In the genomic region with DNA sequence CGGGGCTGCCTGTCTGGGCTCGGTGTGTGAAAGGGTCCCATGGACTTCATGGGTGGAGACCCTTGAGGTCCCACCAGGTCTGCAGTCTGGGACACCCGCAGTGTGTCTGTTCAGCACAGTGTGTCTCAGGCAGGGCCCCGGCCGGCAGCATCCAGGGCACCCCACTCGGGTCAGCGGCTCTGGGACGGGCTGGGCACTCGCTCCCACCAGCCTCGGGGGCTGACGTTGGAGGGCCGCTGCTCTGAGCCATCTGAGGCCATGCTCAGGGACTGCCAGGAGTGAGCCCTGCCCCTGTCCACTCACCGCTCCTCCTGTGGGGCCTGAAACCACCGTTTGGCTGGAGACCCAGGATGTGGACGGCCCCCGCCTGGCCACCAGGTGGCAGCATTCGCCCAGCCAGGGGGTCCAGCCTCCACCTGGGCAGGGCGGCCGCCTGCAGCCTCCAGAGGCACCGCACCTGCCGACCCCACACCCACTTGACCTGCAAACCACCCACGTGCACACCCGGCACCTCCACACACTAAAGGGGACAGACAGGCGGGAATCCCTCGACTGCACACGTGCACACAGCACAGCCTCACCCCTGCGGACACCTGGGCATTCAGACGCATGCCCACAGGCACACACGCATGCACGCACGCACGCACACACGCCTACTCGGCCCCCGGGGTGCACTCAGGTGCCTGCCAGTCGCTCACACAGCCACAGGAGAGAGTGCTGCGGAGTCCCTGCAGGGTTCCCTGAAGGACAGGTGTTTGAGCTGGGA, we compare ENCODE assay signal across 1 cellular context.
TF ChIP-seq lines count a peak whose summit lies in the region.

No MANE protein-coding gene starts in this region.

TF ChIP-seq in HepG2, 621 proteins besides CTCF, POLR2A, EP300 and RAD21 (continued from another document and continues in another):
- TF ChIP-seq, protein P1, sequence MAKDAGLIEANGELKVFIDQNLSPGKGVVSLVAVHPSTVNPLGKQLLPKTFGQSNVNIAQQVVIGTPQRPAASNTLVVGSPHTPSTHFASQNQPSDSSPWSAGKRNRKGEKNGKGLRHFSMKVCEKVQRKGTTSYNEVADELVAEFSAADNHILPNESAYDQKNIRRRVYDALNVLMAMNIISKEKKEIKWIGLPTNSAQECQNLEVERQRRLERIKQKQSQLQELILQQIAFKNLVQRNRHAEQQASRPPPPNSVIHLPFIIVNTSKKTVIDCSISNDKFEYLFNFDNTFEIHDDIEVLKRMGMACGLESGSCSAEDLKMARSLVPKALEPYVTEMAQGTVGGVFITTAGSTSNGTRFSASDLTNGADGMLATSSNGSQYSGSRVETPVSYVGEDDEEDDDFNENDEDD (CRISPR knock-in tag; IDR thresholded peaks at IDR 0.05; ENCODE audit: borderline replicate concordance) = no peak
- TF ChIP-seq ZNF615 (CRISPR knock-in tag; IDR thresholded peaks at IDR 0.05; ENCODE audit: borderline replicate concordance) (no peak), TOPORS (CRISPR knock-in tag; IDR thresholded peaks at IDR 0.05) (no peak), ZNF274 (CRISPR knock-in tag; IDR thresholded peaks at IDR 0.05) (peak; percentile 73), ZNF737 (CRISPR knock-in tag; IDR thresholded peaks at IDR 0.05; ENCODE audit: borderline replicate concordance) (no peak), ZMYM4 (CRISPR knock-in tag; IDR thresholded peaks at IDR 0.05) (no peak), ZNF432 (CRISPR knock-in tag; IDR thresholded peaks at IDR 0.05; ENCODE audit: borderline replicate concordance) (no peak), ZNF572 (CRISPR knock-in tag; IDR thresholded peaks at IDR 0.05) (peak; percentile 54; the same call in 1 of the 2 replicates), ZNF44 (CRISPR knock-in tag; IDR thresholded peaks at IDR 0.05) (0 out of 2 replicates have a peak, but pooled peaks have one; percentile 72), ETV5 (CRISPR knock-in tag; IDR thresholded peaks at IDR 0.05; ENCODE audit: borderline replicate concordance) (peak; percentile 61), ZFP62 (CRISPR knock-in tag; IDR thresholded peaks at IDR 0.05) (0 out of 2 replicates have a peak, but pooled peaks have one; percentile 47), ZNF282 (IDR thresholded peaks at IDR 0.05; ENCODE audit: partially characterized antibody) (no peak), MZF1 (CRISPR knock-in tag; IDR thresholded peaks at IDR 0.05; ENCODE audit: borderline replicate concordance) (no peak), ZNF230 (CRISPR knock-in tag; IDR thresholded peaks at IDR 0.05) (no peak), POLR2AphosphoS2 (IDR thresholded peaks at IDR 0.05; ENCODE audit: low read depth, low read length) (no peak), SUZ12 (IDR thresholded peaks at IDR 0.05; ENCODE audit: low read depth, low read length) (no peak), SIX4 (CRISPR knock-in tag; IDR thresholded peaks at IDR 0.05) (no peak), SAFB2 (CRISPR knock-in tag; IDR thresholded peaks at IDR 0.05; ENCODE audit: borderline replicate concordance, low read depth) (peak; percentile 87; the same call in 1 of the 2 replicates), ZNF224 (CRISPR knock-in tag; IDR thresholded peaks at IDR 0.05) (no peak), AGO1 (IDR thresholded peaks at IDR 0.05; ENCODE audit: low read depth, low read length, poor library complexity, severe bottlenecking) (peak; percentile 18), ADNP (CRISPR knock-in tag; IDR thresholded peaks at IDR 0.05) (no peak), TCF7 (IDR thresholded peaks at IDR 0.05; ENCODE audit: low read depth) (no peak), SAP130 (CRISPR knock-in tag; IDR thresholded peaks at IDR 0.05; ENCODE audit: low read depth) (peak; percentile 52; the same call in 1 of the 2 replicates), ZNF766 (CRISPR knock-in tag; IDR thresholded peaks at IDR 0.05; ENCODE audit: borderline replicate concordance) (no peak), TGIF2 (CRISPR knock-in tag; IDR thresholded peaks at IDR 0.05) (no peak; the same call in 1 of the 2 replicates), ZNF337 (CRISPR knock-in tag; IDR thresholded peaks at IDR 0.05; ENCODE audit: borderline replicate concordance, low read depth) (no peak), NONO (IDR thresholded peaks at IDR 0.05) (no peak), NONO (CRISPR knock-in tag; conservative IDR thresholded peaks at IDR 0.05) (peak; percentile 58), ZKSCAN8 (CRISPR knock-in tag; IDR thresholded peaks at IDR 0.05; ENCODE audit: borderline replicate concordance) (peak; percentile 29; the same call in 1 of the 2 replicates)
- TF ChIP-seq, protein P2, sequence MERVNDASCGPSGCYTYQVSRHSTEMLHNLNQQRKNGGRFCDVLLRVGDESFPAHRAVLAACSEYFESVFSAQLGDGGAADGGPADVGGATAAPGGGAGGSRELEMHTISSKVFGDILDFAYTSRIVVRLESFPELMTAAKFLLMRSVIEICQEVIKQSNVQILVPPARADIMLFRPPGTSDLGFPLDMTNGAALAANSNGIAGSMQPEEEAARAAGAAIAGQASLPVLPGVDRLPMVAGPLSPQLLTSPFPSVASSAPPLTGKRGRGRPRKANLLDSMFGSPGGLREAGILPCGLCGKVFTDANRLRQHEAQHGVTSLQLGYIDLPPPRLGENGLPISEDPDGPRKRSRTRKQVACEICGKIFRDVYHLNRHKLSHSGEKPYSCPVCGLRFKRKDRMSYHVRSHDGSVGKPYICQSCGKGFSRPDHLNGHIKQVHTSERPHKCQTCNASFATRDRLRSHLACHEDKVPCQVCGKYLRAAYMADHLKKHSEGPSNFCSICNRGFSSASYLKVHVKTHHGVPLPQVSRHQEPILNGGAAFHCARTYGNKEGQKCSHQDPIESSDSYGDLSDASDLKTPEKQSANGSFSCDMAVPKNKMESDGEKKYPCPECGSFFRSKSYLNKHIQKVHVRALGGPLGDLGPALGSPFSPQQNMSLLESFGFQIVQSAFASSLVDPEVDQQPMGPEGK (CRISPR knock-in tag; IDR thresholded peaks at IDR 0.05) = peak; percentile 69
- TF ChIP-seq, protein P3, sequence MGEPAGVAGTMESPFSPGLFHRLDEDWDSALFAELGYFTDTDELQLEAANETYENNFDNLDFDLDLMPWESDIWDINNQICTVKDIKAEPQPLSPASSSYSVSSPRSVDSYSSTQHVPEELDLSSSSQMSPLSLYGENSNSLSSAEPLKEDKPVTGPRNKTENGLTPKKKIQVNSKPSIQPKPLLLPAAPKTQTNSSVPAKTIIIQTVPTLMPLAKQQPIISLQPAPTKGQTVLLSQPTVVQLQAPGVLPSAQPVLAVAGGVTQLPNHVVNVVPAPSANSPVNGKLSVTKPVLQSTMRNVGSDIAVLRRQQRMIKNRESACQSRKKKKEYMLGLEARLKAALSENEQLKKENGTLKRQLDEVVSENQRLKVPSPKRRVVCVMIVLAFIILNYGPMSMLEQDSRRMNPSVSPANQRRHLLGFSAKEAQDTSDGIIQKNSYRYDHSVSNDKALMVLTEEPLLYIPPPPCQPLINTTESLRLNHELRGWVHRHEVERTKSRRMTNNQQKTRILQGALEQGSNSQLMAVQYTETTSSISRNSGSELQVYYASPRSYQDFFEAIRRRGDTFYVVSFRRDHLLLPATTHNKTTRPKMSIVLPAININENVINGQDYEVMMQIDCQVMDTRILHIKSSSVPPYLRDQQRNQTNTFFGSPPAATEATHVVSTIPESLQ (CRISPR knock-in tag; conservative IDR thresholded peaks at IDR 0.05) = no peak
- TF ChIP-seq, protein P4, sequence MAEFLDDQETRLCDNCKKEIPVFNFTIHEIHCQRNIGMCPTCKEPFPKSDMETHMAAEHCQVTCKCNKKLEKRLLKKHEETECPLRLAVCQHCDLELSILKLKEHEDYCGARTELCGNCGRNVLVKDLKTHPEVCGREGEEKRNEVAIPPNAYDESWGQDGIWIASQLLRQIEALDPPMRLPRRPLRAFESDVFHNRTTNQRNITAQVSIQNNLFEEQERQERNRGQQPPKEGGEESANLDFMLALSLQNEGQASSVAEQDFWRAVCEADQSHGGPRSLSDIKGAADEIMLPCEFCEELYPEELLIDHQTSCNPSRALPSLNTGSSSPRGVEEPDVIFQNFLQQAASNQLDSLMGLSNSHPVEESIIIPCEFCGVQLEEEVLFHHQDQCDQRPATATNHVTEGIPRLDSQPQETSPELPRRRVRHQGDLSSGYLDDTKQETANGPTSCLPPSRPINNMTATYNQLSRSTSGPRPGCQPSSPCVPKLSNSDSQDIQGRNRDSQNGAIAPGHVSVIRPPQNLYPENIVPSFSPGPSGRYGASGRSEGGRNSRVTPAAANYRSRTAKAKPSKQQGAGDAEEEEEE (CRISPR knock-in tag; IDR thresholded peaks at IDR 0.05; ENCODE audit: borderline replicate concordance) = peak; percentile 90; the same call in 1 of the 2 replicates
- TF ChIP-seq, protein P5, sequence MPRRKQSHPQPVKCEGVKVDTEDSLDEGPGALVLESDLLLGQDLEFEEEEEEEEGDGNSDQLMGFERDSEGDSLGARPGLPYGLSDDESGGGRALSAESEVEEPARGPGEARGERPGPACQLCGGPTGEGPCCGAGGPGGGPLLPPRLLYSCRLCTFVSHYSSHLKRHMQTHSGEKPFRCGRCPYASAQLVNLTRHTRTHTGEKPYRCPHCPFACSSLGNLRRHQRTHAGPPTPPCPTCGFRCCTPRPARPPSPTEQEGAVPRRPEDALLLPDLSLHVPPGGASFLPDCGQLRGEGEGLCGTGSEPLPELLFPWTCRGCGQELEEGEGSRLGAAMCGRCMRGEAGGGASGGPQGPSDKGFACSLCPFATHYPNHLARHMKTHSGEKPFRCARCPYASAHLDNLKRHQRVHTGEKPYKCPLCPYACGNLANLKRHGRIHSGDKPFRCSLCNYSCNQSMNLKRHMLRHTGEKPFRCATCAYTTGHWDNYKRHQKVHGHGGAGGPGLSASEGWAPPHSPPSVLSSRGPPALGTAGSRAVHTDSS (CRISPR knock-in tag; conservative IDR thresholded peaks at IDR 0.05) = 0 out of 2 replicates have a peak, but pooled peaks have one; percentile 72
- TF ChIP-seq, protein P6, sequence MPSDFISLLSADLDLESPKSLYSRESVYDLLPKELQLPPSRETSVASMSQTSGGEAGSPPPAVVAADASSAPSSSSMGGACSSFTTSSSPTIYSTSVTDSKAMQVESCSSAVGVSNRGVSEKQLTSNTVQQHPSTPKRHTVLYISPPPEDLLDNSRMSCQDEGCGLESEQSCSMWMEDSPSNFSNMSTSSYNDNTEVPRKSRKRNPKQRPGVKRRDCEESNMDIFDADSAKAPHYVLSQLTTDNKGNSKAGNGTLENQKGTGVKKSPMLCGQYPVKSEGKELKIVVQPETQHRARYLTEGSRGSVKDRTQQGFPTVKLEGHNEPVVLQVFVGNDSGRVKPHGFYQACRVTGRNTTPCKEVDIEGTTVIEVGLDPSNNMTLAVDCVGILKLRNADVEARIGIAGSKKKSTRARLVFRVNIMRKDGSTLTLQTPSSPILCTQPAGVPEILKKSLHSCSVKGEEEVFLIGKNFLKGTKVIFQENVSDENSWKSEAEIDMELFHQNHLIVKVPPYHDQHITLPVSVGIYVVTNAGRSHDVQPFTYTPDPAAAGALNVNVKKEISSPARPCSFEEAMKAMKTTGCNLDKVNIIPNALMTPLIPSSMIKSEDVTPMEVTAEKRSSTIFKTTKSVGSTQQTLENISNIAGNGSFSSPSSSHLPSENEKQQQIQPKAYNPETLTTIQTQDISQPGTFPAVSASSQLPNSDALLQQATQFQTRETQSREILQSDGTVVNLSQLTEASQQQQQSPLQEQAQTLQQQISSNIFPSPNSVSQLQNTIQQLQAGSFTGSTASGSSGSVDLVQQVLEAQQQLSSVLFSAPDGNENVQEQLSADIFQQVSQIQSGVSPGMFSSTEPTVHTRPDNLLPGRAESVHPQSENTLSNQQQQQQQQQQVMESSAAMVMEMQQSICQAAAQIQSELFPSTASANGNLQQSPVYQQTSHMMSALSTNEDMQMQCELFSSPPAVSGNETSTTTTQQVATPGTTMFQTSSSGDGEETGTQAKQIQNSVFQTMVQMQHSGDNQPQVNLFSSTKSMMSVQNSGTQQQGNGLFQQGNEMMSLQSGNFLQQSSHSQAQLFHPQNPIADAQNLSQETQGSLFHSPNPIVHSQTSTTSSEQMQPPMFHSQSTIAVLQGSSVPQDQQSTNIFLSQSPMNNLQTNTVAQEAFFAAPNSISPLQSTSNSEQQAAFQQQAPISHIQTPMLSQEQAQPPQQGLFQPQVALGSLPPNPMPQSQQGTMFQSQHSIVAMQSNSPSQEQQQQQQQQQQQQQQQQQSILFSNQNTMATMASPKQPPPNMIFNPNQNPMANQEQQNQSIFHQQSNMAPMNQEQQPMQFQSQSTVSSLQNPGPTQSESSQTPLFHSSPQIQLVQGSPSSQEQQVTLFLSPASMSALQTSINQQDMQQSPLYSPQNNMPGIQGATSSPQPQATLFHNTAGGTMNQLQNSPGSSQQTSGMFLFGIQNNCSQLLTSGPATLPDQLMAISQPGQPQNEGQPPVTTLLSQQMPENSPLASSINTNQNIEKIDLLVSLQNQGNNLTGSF (CRISPR knock-in tag; IDR thresholded peaks at IDR 0.05) = no peak
- TF ChIP-seq, protein P7, sequence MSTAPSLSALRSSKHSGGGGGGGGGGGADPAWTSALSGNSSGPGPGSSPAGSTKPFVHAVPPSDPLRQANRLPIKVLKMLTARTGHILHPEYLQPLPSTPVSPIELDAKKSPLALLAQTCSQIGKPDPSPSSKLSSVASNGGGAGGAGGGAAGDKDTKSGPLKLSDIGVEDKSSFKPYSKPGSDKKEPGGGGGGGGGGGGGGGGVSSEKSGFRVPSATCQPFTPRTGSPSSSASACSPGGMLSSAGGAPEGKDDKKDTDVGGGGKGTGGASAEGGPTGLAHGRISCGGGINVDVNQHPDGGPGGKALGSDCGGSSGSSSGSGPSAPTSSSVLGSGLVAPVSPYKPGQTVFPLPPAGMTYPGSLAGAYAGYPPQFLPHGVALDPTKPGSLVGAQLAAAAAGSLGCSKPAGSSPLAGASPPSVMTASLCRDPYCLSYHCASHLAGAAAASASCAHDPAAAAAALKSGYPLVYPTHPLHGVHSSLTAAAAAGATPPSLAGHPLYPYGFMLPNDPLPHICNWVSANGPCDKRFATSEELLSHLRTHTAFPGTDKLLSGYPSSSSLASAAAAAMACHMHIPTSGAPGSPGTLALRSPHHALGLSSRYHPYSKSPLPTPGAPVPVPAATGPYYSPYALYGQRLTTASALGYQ (CRISPR knock-in tag; IDR thresholded peaks at IDR 0.05) = no peak
- TF ChIP-seq, protein P8, sequence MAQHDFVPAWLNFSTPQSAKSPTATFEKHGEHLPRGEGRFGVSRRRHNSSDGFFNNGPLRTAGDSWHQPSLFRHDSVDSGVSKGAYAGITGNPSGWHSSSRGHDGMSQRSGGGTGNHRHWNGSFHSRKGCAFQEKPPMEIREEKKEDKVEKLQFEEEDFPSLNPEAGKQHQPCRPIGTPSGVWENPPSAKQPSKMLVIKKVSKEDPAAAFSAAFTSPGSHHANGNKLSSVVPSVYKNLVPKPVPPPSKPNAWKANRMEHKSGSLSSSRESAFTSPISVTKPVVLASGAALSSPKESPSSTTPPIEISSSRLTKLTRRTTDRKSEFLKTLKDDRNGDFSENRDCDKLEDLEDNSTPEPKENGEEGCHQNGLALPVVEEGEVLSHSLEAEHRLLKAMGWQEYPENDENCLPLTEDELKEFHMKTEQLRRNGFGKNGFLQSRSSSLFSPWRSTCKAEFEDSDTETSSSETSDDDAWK (CRISPR knock-in tag; IDR thresholded peaks at IDR 0.05) = no peak
- TF ChIP-seq, protein P9, sequence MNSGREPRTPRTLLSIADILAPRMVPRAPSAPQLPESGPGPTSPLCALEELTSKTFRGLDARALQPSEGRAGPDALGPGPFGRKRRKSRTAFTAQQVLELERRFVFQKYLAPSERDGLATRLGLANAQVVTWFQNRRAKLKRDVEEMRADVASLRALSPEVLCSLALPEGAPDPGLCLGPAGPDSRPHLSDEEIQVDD (CRISPR knock-in tag; IDR thresholded peaks at IDR 0.05; ENCODE audit: borderline replicate concordance) = no peak
- TF ChIP-seq, protein P10, sequence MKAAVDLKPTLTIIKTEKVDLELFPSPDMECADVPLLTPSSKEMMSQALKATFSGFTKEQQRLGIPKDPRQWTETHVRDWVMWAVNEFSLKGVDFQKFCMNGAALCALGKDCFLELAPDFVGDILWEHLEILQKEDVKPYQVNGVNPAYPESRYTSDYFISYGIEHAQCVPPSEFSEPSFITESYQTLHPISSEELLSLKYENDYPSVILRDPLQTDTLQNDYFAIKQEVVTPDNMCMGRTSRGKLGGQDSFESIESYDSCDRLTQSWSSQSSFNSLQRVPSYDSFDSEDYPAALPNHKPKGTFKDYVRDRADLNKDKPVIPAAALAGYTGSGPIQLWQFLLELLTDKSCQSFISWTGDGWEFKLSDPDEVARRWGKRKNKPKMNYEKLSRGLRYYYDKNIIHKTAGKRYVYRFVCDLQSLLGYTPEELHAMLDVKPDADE (CRISPR knock-in tag; IDR thresholded peaks at IDR 0.05) = no peak
